In the genomic region with DNA sequence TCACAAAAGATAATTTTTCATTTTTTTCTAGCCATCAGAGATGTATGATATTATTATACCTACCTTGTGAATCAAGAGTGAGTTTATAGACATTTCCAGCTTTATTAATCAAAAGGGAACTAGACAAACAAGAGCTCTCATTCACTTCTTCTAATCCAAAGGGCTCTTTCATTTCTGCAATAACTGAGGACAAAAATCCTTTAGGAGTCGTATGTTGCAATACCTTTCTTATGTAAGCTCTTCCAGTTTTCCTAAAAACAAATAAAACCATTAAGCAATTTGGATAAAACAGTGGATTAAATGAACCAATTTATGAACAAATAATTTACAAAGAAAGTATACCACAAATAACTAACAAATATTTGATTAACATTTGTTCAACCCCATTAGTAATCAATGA, we compare ENCODE assay signal across 33 cellular contexts.
"Had no signal": no experiment of that assay in that cellular context is flagged by ENCODE, and none has a peak within 500 bp of the region (broad histone marks: within the 10 kb centered on the region; RNA-seq: fewer than 3 reads in every experiment).

No MANE protein-coding gene starts in this region.

- H3K4me3 ChIP-seq: adrenal gland, body of pancreas, breast epithelium had no signal

- ATAC-seq: activated CD8-positive, alpha-beta T cell treated with anti-CD3 and anti-CD28 coated beads for 36 hours; activated naive CD4-positive, alpha-beta T cell treated with anti-CD3 and anti-CD28 coated beads, Interleukin-2, amount 50 U/mL, for 72 hours; activated T-cell treated with anti-CD3 and anti-CD28 coated beads, Interleukin-2, amount 50 U/mL, for 4 hours; activated T-cell treated with anti-CD3 and anti-CD28 coated beads, Interleukin-2, amount 50 U/mL, for 72 hours; activated T-helper 17 cell treated with anti-CD3 and anti-CD28 coated beads, Interleukin-2, amount 50 U/mL, for 72 hours; body of pancreas had no signal

- H3K36me3 ChIP-seq: adrenal gland, brain microvascular endothelial cell, breast epithelium had no signal

- H3K4me1 ChIP-seq: adrenal gland, body of pancreas, breast epithelium had no signal

- H3K27me3 ChIP-seq: adrenal gland, body of pancreas, brain microvascular endothelial cell, breast epithelium had no signal

- FAIRE-seq: astrocyte, TTC549 had no signal

- DNase-seq: activated B cell treated with CpG ODN at 0.5 μM for 24 hours; activated CD4-positive, alpha-beta memory T cell treated with anti-CD3 and anti-CD28 coated beads for 36 hours; activated CD4-positive, alpha-beta T cell treated with anti-CD3 and anti-CD28 coated beads for 4 hours; activated CD4-positive, alpha-beta T cell treated with anti-CD3 and anti-CD28 coated beads, Interleukin-2, amount 10 ng/mL, durations not matched to agents 24 days and 14 days; activated CD4-positive, alpha-beta T cell treated with anti-CD3 and anti-CD28 coated beads, Interleukin-2, amount 50 U/mL, for 1 hour; activated CD4-positive, alpha-beta T cell treated with anti-CD3 and anti-CD28 coated beads, Interleukin-2, amount 50 U/mL, for 4 hours; activated CD4-positive, CD25-positive, alpha-beta regulatory T cell treated with anti-CD3 and anti-CD28 coated beads, Interleukin-2, amount 50 U/mL, for 72 hours; activated CD8-positive, alpha-beta memory T cell treated with anti-CD3 and anti-CD28 coated beads, Interleukin-2, amount 50 U/mL, for 4 hours; activated CD8-positive, alpha-beta T cell treated with anti-CD3 and anti-CD28 coated beads for 36 hours; activated effector memory CD4-positive, alpha-beta T cell treated with anti-CD3 and anti-CD28 coated beads, Interleukin-2, amount 50 U/mL, for 16 hours; activated gamma-delta T cell treated with Interleukin-2 at 50 U/mL for 16 hours; activated naive CD4-positive, alpha-beta T cell; activated naive CD4-positive, alpha-beta T cell treated with anti-CD3 and anti-CD28 coated beads for 36 hours; activated naive CD4-positive, alpha-beta T cell treated with anti-CD3 and anti-CD28 coated beads, Interleukin-2, amount 50 U/mL, for 16 hours; activated naive CD8-positive, alpha-beta T cell treated with anti-CD3 and anti-CD28 coated beads for 36 hours; activated T-cell treated with anti-CD3 and anti-CD28 coated beads for 4 hours; activated T-cell treated with anti-CD3 and anti-CD28 coated beads, Interleukin-2, amount 50 U/mL, for 1 hour; activated T-cell treated with anti-CD3 and anti-CD28 coated beads, Interleukin-2, amount 50 U/mL, for 4 hours; activated T-cell treated with anti-CD3 and anti-CD28 coated beads, Interleukin-2, amount 50 U/mL, for 72 hours; adrenal gland; amniotic stem cell; aorta; body of pancreas; brain microvascular endothelial cell; central memory CD4-positive, alpha-beta T cell; T-helper 2 cell; T-helper 9 cell had no signal

- H3K9me3 ChIP-seq: adrenal gland, body of pancreas, breast epithelium had no signal

- H3K27ac ChIP-seq: adrenal gland, body of pancreas, brain microvascular endothelial cell, breast epithelium, VCaP had no signal
